Comparison of ENCODE assay signal across 8 cellular contexts in genomic region chr3:123448503-123449091, GRCh38. TPM values are rescaled to one million over a fixed set of nuclear protein-coding genes. Genes with fewer than 3 reads are reported as not detected.
DNase-seq lines count a peak whose midpoint lies in the region; ATAC-seq, FAIRE-seq and TF ChIP-seq lines count a peak whose summit lies in the region.

Gene ADCY5 (minus strand): TSS chr3:123449090. CDS start chr3:123448545, 545 bp downstream.

- POLR2A ChIA-PET in K562 (lab: Yijun Ruan, JAX) = no interaction called here

- H3K27ac ChIP-seq in K562 (ENCODE audit: extremely low read depth, low read depth, low read length) (no peak within 1 kb of the TSS), keratinocyte (ENCODE audit: control insufficient read depth, insufficient read depth, low read length) (no peak within 1 kb of the TSS)

- no CpG with 5 or more reads among the region's 71 CpGs for WGBS in K562 (ENCODE audit: insufficient coverage, low coverage, missing lambda C conversion rate)

- peaks cover 7% of the 10 kb centered on the region for H3K4me1 Mint-ChIP-seq in activated naive CD4-positive, alpha-beta T cell treated with anti-CD3 and anti-CD28 coated beads, Interleukin-2, amount 50 U/mL, for 24 hours
- H3K4me1 Mint-ChIP-seq in stimulated activated effector memory CD8-positive, alpha-beta T cell treated with anti-CD3 and anti-CD28 coated beads, Interleukin-12 subunit alpha, Interleukin-12 subunit beta, amount 100 ng/mL, for 72 hours = no peaks in the 10 kb centered on the region

- peaks cover 3% of the 10 kb centered on the region for H3K9me1 ChIP-seq in K562 (ENCODE audit: control insufficient read depth, insufficient read depth, low read length)
- no peaks in the 10 kb centered on the region for H3K9me1 ChIP-seq in keratinocyte (ENCODE audit: control insufficient read depth, extremely low read depth, insufficient read depth, low read length)

- ATAC-seq in K562 (no peak), HG03039 (IDR thresholded peaks at IDR 0.05; ENCODE audit: unreplicated experiment) (no peak), HG02571 (IDR thresholded peaks at IDR 0.05; ENCODE audit: unreplicated experiment) (no peak)
- no peak for ATAC-seq in stimulated activated effector memory CD8-positive, alpha-beta T cell treated with anti-CD3 and anti-CD28 coated beads, Interleukin-12 subunit alpha, Interleukin-12 subunit beta, amount 100 ng/mL, for 72 hours

- no TSS peak for BruUV-seq in K562 (replicated peaks; lab: Mats Ljungman, UMichigan)

- TF ChIP-seq POLR2A in K562 (conservative IDR thresholded peaks at IDR 0.05) = no peak

- H3K4me3 Mint-ChIP-seq in activated naive CD4-positive, alpha-beta T cell treated with anti-CD3 and anti-CD28 coated beads, Interleukin-2, amount 50 U/mL, for 24 hours = peak within 1 kb of the TSS; percentile 73
- peak within 1 kb of the TSS; percentile 58 for H3K4me3 Mint-ChIP-seq in stimulated activated effector memory CD8-positive, alpha-beta T cell treated with anti-CD3 and anti-CD28 coated beads, Interleukin-12 subunit alpha, Interleukin-12 subunit beta, amount 100 ng/mL, for 72 hours

- intact Hi-C loops in K562 (cut with micrococcal nuclease) = no loop called here

- H4K20me1 ChIP-seq in K562 (replicated peaks; ENCODE audit: control insufficient read depth, insufficient read depth, low read length) (peaks cover 6% of the 10 kb centered on the region; the same call in 1 of the 2 replicates), keratinocyte (ENCODE audit: control insufficient read depth, extremely low read depth, insufficient read depth, low read length) (peaks cover 2% of the 10 kb centered on the region)

- H3K27me3 Mint-ChIP-seq in activated naive CD4-positive, alpha-beta T cell treated with anti-CD3 and anti-CD28 coated beads, Interleukin-2, amount 50 U/mL, for 24 hours = peaks cover 34% of the 10 kb centered on the region

- FAIRE-seq in K562 (lab: Jason Lieb, UNC) (no peak), keratinocyte (lab: Jason Lieb, UNC) (no peak)

- peak within 1 kb of the TSS; percentile 30 for H3K4me3 ChIP-seq in K562
- peak within 1 kb of the TSS; percentile 29 to 57 (median 38) for H3K4me3 ChIP-seq in keratinocyte (ENCODE audit: control insufficient read depth in 2 of 3, extremely low read depth in 1 of 3, insufficient read depth in 2 of 3, low read depth in 1 of 3, low read length in 3 of 3)

- H3K79me2 ChIP-seq in K562 (ENCODE audit: control insufficient read depth, insufficient read depth, low read length) = no peaks in the 10 kb centered on the region
- H3K79me2 ChIP-seq in keratinocyte (ENCODE audit: control insufficient read depth, insufficient read depth, low read length) = no peaks in the 10 kb centered on the region

- CTCF ChIA-PET in K562 (lab: Yijun Ruan, JAX; ENCODE audit: low intra/inter-chr PET ratio) = no interaction called here

- H3K36me3 ChIP-seq in K562 (ENCODE audit: control insufficient read depth, insufficient read depth, low read length) = no peaks in the 10 kb centered on the region
- no peaks in the 10 kb centered on the region for H3K36me3 ChIP-seq in keratinocyte (ENCODE audit: control insufficient read depth in 2 of 2, extremely low read depth in 1 of 2, insufficient read depth in 2 of 2, low read length in 2 of 2)

- dilution Hi-C loops in keratinocyte (cut with MboI; ENCODE audit: extremely low pct_ligation_motif_present, low sequenced_read_pairs) = no loop called here

- H3K9ac ChIP-seq in K562 (ENCODE audit: insufficient read depth in 1 of 2, low read depth in 2 of 2, low read length in 2 of 2) (peak within 1 kb of the TSS in 1 of 2 experiments; percentile 81; a peak in 2 of 4 replicates), keratinocyte (ENCODE audit: control insufficient read depth, extremely low read depth, insufficient read depth, low read length) (no peak within 1 kb of the TSS)

- no peak for TF ChIP-seq EP300 in K562 (IDR thresholded peaks at IDR 0.05; ENCODE audit: low read length)

- TF ChIP-seq CTCF in K562 (IDR thresholded peaks at IDR 0.05 in 2 of 3, conservative IDR thresholded peaks at IDR 0.05 in 1 of 3; ENCODE audit: insufficient read depth in 2 of 3, low read depth in 1 of 3, low read length in 3 of 3) = no peak
- no peak for TF ChIP-seq CTCF in keratinocyte (optimal IDR thresholded peaks at IDR 0.05 in 1 of 3, IDR thresholded peaks at IDR 0.05 in 1 of 3, conservative IDR thresholded peaks at IDR 0.05 in 1 of 3; ENCODE audit: extremely low read depth in 1 of 3, insufficient read depth in 2 of 3, low read length in 3 of 3)

- no peaks in the 10 kb centered on the region for H3K36me3 Mint-ChIP-seq in activated naive CD4-positive, alpha-beta T cell treated with anti-CD3 and anti-CD28 coated beads, Interleukin-2, amount 50 U/mL, for 24 hours
- no peaks in the 10 kb centered on the region for H3K36me3 Mint-ChIP-seq in stimulated activated effector memory CD8-positive, alpha-beta T cell treated with anti-CD3 and anti-CD28 coated beads, Interleukin-12 subunit alpha, Interleukin-12 subunit beta, amount 100 ng/mL, for 72 hours

- peaks cover 0 to 14% of the 10 kb centered on the region in 2 experiments; a peak in 2 of 5 replicates for H3K27me3 ChIP-seq in K562 (ENCODE audit: control insufficient read depth in 2 of 2, insufficient read depth in 2 of 2, low read length in 2 of 2)
- H3K27me3 ChIP-seq in keratinocyte (ENCODE audit: control insufficient read depth, extremely low read depth, insufficient read depth, low read length) = peaks cover 70% of the 10 kb centered on the region

- TF ChIP-seq RAD21 in K562 (CRISPR knock-in tag; conservative IDR thresholded peaks at IDR 0.05 in 1 of 2, IDR thresholded peaks at IDR 0.05 in 1 of 2) = no peak

- no peaks in the 10 kb centered on the region for H3K9me3 ChIP-seq in K562 (replicated peaks; ENCODE audit: control insufficient read depth, insufficient read depth, low read depth, low read length)
- no peaks in the 10 kb centered on the region for H3K9me3 ChIP-seq in keratinocyte (ENCODE audit: control insufficient read depth, low read depth, low read length)

- no peak for DNase-seq in activated naive CD4-positive, alpha-beta T cell (lab: John Stamatoyannopoulos, UW)
- DNase-seq in K562 (ENCODE audit: extremely low read depth in 1 of 4, low spot score in 3 of 4) (no peak), keratinocyte (ENCODE audit: low read depth, low spot score) (no peak), NAMALWA (ENCODE audit: low spot score) (no peak)
- DNase-seq in stimulated activated effector memory CD8-positive, alpha-beta T cell treated with anti-CD3 and anti-CD28 coated beads, Interleukin-12 subunit alpha, Interleukin-12 subunit beta, amount 100 ng/mL, for 72 hours (ENCODE audit: low spot score in 2 of 2) = peak; percentile 6 to 53

- no peak within 1 kb of the TSS for H3K27ac Mint-ChIP-seq in activated naive CD4-positive, alpha-beta T cell treated with anti-CD3 and anti-CD28 coated beads, Interleukin-2, amount 50 U/mL, for 24 hours
- no peak within 1 kb of the TSS for H3K27ac Mint-ChIP-seq in stimulated activated effector memory CD8-positive, alpha-beta T cell treated with anti-CD3 and anti-CD28 coated beads, Interleukin-12 subunit alpha, Interleukin-12 subunit beta, amount 100 ng/mL, for 72 hours

- H3K4me1 ChIP-seq in K562 (replicated peaks in 1 of 2; ENCODE audit: control insufficient read depth in 2 of 2, insufficient read depth in 2 of 2, low read length in 2 of 2) (peaks cover 0 to 24% of the 10 kb centered on the region in 2 experiments; a peak in 2 of 5 replicates), keratinocyte (ENCODE audit: control insufficient read depth, extremely low read depth, insufficient read depth, low read length) (no peaks in the 10 kb centered on the region)

- in situ Hi-C loops in K562 (cut with MboI) = no loop called here

- H2AFZ ChIP-seq in K562 (ENCODE audit: low read depth, low read length) = peak within 1 kb of the TSS; percentile 81
- H2AFZ ChIP-seq in keratinocyte (ENCODE audit: control insufficient read depth, low read length) = peak within 1 kb of the TSS; percentile 22

- H3K9me3 Mint-ChIP-seq in activated naive CD4-positive, alpha-beta T cell treated with anti-CD3 and anti-CD28 coated beads, Interleukin-2, amount 50 U/mL, for 24 hours = no peaks in the 10 kb centered on the region
- no peaks in the 10 kb centered on the region for H3K9me3 Mint-ChIP-seq in stimulated activated effector memory CD8-positive, alpha-beta T cell treated with anti-CD3 and anti-CD28 coated beads, Interleukin-12 subunit alpha, Interleukin-12 subunit beta, amount 100 ng/mL, for 72 hours

- H3K4me2 ChIP-seq in K562 (ENCODE audit: insufficient read depth, low read length) = no peak within 1 kb of the TSS; the same call in 1 of the 2 replicates
- peak within 1 kb of the TSS; percentile 71 for H3K4me2 ChIP-seq in keratinocyte (ENCODE audit: control insufficient read depth, extremely low read depth, insufficient read depth, low read depth, low read length)

TF ChIP-seq in K562, 482 proteins besides CTCF, POLR2A, EP300 and RAD21 (continues in another document):
- no peak for TF ChIP-seq FOXK1 (CRISPR knock-in tag; IDR thresholded peaks at IDR 0.05; ENCODE audit: borderline replicate concordance)

RNA-seq across cellular contexts. Expression of gene ADCY5, which starts in this region (rescaled TPM):
- not detected in 2 replicates for total RNA-seq in K562 (2011; cell fraction: chromatin; rRNA removed; ENCODE audit: low replicate concordance)
- total RNA-seq in K562 (2011; cell fraction: nucleolus; rRNA removed) = not detected in 2 replicates
- not detected in 2 replicates for total RNA-seq in K562 (2011; cell fraction: nucleoplasm; rRNA removed)
- total RNA-seq in K562 (2014; rRNA removed) (not detected in 2 replicates), K562 (2014; rRNA removed; fragmentation: Illumina TruSeq; extraction: Trizol) (not detected in 2 replicates), K562 (2015; rRNA removed; fragmentation: Illumina TruSeq; extraction: Trizol) (not detected in 2 replicates), K562 (2021) (0.13 TPM in 1 of 2 replicates, not detected in the other)
- polyA plus RNA-seq in K562 (2011; rRNA removed) (not detected in 2 replicates), K562 (2014; fragmentation: Illumina TruSeq; extraction: Trizol) (not detected in 2 replicates), K562 (2014; fragmentation: Nextera tagmentation; extraction: Ambion mirVana) (under 1 TPM in 1 of 2 experiments, not detected in 1; under 0.01 TPM), K562 (2014; rRNA removed) (not detected in 2 replicates), keratinocyte (0.04 TPM in 1 of 3 replicates, not detected in the others)
- polyA plus RNA-seq in K562 (2011; cell fraction: cytosol; rRNA removed) = under 0.01 TPM in 1 of 2 replicates, not detected in the other
- polyA plus RNA-seq in K562 (2011; cell fraction: nucleus; rRNA removed) = not detected in 2 replicates
- polyA plus RNA-seq in K562 (2012) = 0.07 TPM in 2 replicates
- not detected in 2 replicates for polyA minus RNA-seq in K562 (2011; rRNA and poly(A)+ RNA removed)
- polyA minus RNA-seq in K562 (2011; cell fraction: cytosol; rRNA and poly(A)+ RNA removed) = not detected in 2 replicates
- not detected in 2 replicates for polyA minus RNA-seq in K562 (2011; cell fraction: nucleus; rRNA and poly(A)+ RNA removed)
- polyA plus RNA-seq in keratinocyte (2011; ENCODE audit: low read depth) = not detected
- not detected in 2 replicates for polyA plus RNA-seq in keratinocyte (2011; cell fraction: cytosol; rRNA removed)
- 0.07 TPM in 1 of 2 replicates, not detected in the other for polyA plus RNA-seq in keratinocyte (2011; cell fraction: nucleus; rRNA removed)
- 0.08 and 0.34 TPM in 2 replicates for polyA plus RNA-seq in keratinocyte (2012; ENCODE audit: low replicate concordance)
- 0.03 to 2.5 TPM (median 0.77 TPM) in 3 replicates for polyA minus RNA-seq in keratinocyte
- polyA minus RNA-seq in keratinocyte (2011; cell fraction: cytosol; rRNA and poly(A)+ RNA removed) = not detected
- not detected in 2 replicates for polyA minus RNA-seq in keratinocyte (2011; cell fraction: nucleus; rRNA and poly(A)+ RNA removed)

Comparison
In these comparisons a context has a peak if more than half of its experiments do, and no peak if none do; other contexts are left out.
1. DNase-seq: peak in stimulated activated effector memory CD8-positive, alpha-beta T cell treated with anti-CD3 and anti-CD28 coated beads, Interleukin-12 subunit alpha, Interleukin-12 subunit beta, amount 100 ng/mL, for 72 hours (2 of 2); none in activated naive CD4-positive, alpha-beta T cell (0 of 4), K562 (0 of 4), keratinocyte (single experiment) and NAMALWA (single experiment).